ENCODE assay signal across 17 cellular contexts in genomic region chr5:61598140-61598539, GRCh38.
"Had no signal": no experiment of that assay in that cellular context is flagged by ENCODE, and none has a peak within 500 bp of the region (broad histone marks: within the 10 kb centered on the region; RNA-seq: fewer than 3 reads in every experiment).

No MANE protein-coding gene starts in this region.

- H3K4me1 ChIP-seq: gastrocnemius medialis, parathyroid adenoma, vagina had no signal

- ATAC-seq: activated naive CD4-positive, alpha-beta T cell treated with anti-CD3 and anti-CD28 coated beads, Interleukin-2, amount 50 U/mL, for 72 hours; effector memory CD8-positive, alpha-beta T cell; gastrocnemius medialis had no signal

- H3K27ac ChIP-seq: epithelial cell of prostate, gastrocnemius medialis, left ventricle myocardium inferior, neural progenitor cell, parathyroid adenoma, tibial artery, vagina had no signal

- H3K79me2 ChIP-seq: parathyroid adenoma had no signal

- H3K36me3 ChIP-seq: gastrocnemius medialis, left ventricle myocardium inferior, neural progenitor cell, tibial artery, vagina had no signal

- H3K27me3 ChIP-seq: gastrocnemius medialis, neural progenitor cell, tibial artery, vagina had no signal

- H2AFZ ChIP-seq: parathyroid adenoma had no signal

- H3K4me2 ChIP-seq: neural progenitor cell had no signal

- FAIRE-seq: kidney had no signal

- H3K9me3 ChIP-seq: gastrocnemius medialis, left ventricle myocardium inferior, tibial artery, vagina had no signal

- DNase-seq: activated CD4-positive, alpha-beta T cell treated with anti-CD3 and anti-CD28 coated beads, Interleukin-2, amount 50 U/mL, for 1 hour; activated CD4-positive, CD25-positive, alpha-beta regulatory T cell; activated effector memory CD4-positive, alpha-beta T cell treated with Interleukin-2 at 50 U/mL for 16 hours; amygdala; cerebellar nuclear complex; effector memory CD8-positive, alpha-beta T cell; gastrocnemius medialis; kidney; left ventricle myocardium inferior; mesenchymal stem cell; stimulated activated CD4-positive, alpha-beta T cell treated with anti-CD3 and anti-CD28 coated beads, Interleukin-4, amount 100 ng/mL, for 4 hours; tibial artery had no signal

- H3K9ac ChIP-seq: neural progenitor cell, parathyroid adenoma had no signal

- H3K4me3 ChIP-seq: gastrocnemius medialis, left ventricle myocardium inferior, neural progenitor cell, tibial artery, vagina had no signal
